Comparison of ENCODE assay signal across 9 cellular contexts in the genomic region with DNA sequence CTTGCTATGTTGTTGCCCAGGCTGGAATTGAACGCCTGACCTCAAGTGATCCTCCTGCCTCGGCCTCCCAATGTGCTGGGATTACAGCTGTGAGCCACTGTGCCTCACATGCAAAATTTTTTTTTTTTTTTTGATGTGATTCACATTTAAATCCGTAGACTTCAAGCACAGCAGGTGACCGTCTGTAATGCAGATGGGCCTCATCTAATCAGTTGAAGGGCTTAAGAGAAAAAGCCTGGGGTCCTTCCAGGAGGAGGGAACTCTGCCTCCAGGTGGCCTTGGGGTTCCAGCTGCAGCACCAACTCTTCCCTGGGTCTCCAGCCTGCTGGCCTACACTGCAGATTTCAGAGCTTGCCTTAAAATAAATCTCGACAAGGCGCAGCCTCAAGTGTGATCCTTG.
"Had no signal": no experiment of that assay in that cellular context is flagged by ENCODE, and none has a peak within 500 bp of the region (broad histone marks: within the 10 kb centered on the region; RNA-seq: fewer than 3 reads in every experiment).

No MANE protein-coding gene starts in this region.

- H3K9me3 ChIP-seq: HAP-1 had no signal

- H2AFZ ChIP-seq: GM23338 had no signal

- H3K9me3 Mint-ChIP-seq: GM23338, HFFc6 had no signal

- FAIRE-seq: HepG2 had no signal

- DNase-seq: HFFc6, Karpas-422, KBM-7 had no signal

- H3K4me2 ChIP-seq: GM23338, KMS-11 had no signal

- H3K27ac Mint-ChIP-seq: GM23338, HFFc6 had no signal

- H3K9ac ChIP-seq: KMS-11 had no signal

- H3K4me3 Mint-ChIP-seq: GM23338, HFFc6 had no signal

- ATAC-seq: GM23338, HCT116, HepG2 had no signal

- H3K36me3 ChIP-seq: HAP-1 had no signal

- H3K27ac ChIP-seq: HL-60, KMS-11 had no signal

- H3K4me3 ChIP-seq: GM23338, HAP-1 had no signal
